8 cellular contexts compared by ENCODE assay signal in genomic region chr3:10205461-10206165, GRCh38. TPM values are rescaled to one million over a fixed set of nuclear protein-coding genes. Genes with fewer than 3 reads are reported as not detected.
DNase-seq lines count a peak whose midpoint lies in the region; ATAC-seq and TF ChIP-seq lines count a peak whose summit lies in the region.

No MANE protein-coding gene starts in this region.

- TF ChIP-seq CTCF in neural crest cell (conservative IDR thresholded peaks at IDR 0.05), result no peak
- no peak for TF ChIP-seq CTCF in progenitor cell of endocrine pancreas (IDR thresholded peaks at IDR 0.05; ENCODE audit: unreplicated experiment)

- H3K27me3 Mint-ChIP-seq in dendritic cell treated with granulocyte-macrophage colony-stimulating factor and Interleukin-4, amounts not matched to agents 40 ng/mL and 50 ng/mL, for 4 days, result no peaks in the 10 kb centered on the region
- H3K27me3 Mint-ChIP-seq in neural crest cell (ENCODE audit: low read depth), result no peaks in the 10 kb centered on the region
- H3K27me3 Mint-ChIP-seq in progenitor cell of endocrine pancreas, result no peaks in the 10 kb centered on the region

- H3K27ac Mint-ChIP-seq in dendritic cell treated with granulocyte-macrophage colony-stimulating factor and Interleukin-4, amounts not matched to agents 40 ng/mL and 50 ng/mL, for 4 days, result peak overlapping the region; percentile 17
- H3K27ac Mint-ChIP-seq in neural crest cell (ENCODE audit: unreplicated experiment), result peak overlapping the region; percentile 83
- no peak overlapping the region for H3K27ac Mint-ChIP-seq in progenitor cell of endocrine pancreas

- DNase-seq in AG08395 (ENCODE audit: low spot score) (peak; percentile 91), LoVo (ENCODE audit: low spot score) (peak; percentile 71), neural crest cell (ENCODE audit: low read depth, low spot score) (no peak), SHP77 treated with DMSO at 0.1 percent for 48 hours (lab: John Stamatoyannopoulos, UW) (no peak), progenitor cell of endocrine pancreas (ENCODE audit: low spot score, unreplicated experiment) (no peak)

- no peaks in the 10 kb centered on the region for H3K9me3 Mint-ChIP-seq in dendritic cell treated with granulocyte-macrophage colony-stimulating factor and Interleukin-4, amounts not matched to agents 40 ng/mL and 50 ng/mL, for 4 days
- H3K9me3 Mint-ChIP-seq in neural crest cell (no peaks in the 10 kb centered on the region), progenitor cell of endocrine pancreas (ENCODE audit: low read depth) (no peaks in the 10 kb centered on the region)

- intact Hi-C loops in dendritic cell treated with granulocyte-macrophage colony-stimulating factor and Interleukin-4, amounts not matched to agents 40 ng/mL and 50 ng/mL, for 4 days (cut with micrococcal nuclease), result no loop called here

- H3K4me1 Mint-ChIP-seq in dendritic cell treated with granulocyte-macrophage colony-stimulating factor and Interleukin-4, amounts not matched to agents 40 ng/mL and 50 ng/mL, for 4 days (ENCODE audit: low read depth), result peaks cover 14% of the 10 kb centered on the region
- H3K4me1 Mint-ChIP-seq in neural crest cell, result no peaks in the 10 kb centered on the region
- H3K4me1 Mint-ChIP-seq in progenitor cell of endocrine pancreas (ENCODE audit: low read depth), result peaks cover 16% of the 10 kb centered on the region

- ATAC-seq in HG03159 (IDR thresholded peaks at IDR 0.05; ENCODE audit: unreplicated experiment), result no peak
- ATAC-seq in GM18511 (IDR thresholded peaks at IDR 0.05; ENCODE audit: unreplicated experiment), result no peak

- peaks cover 23% of the 10 kb centered on the region for H3K36me3 Mint-ChIP-seq in dendritic cell treated with granulocyte-macrophage colony-stimulating factor and Interleukin-4, amounts not matched to agents 40 ng/mL and 50 ng/mL, for 4 days (ENCODE audit: low read depth)
- H3K36me3 Mint-ChIP-seq in neural crest cell (ENCODE audit: low read depth) (no peaks in the 10 kb centered on the region), progenitor cell of endocrine pancreas (ENCODE audit: insufficient read depth) (no peaks in the 10 kb centered on the region)

- H3K4me3 Mint-ChIP-seq in dendritic cell treated with granulocyte-macrophage colony-stimulating factor and Interleukin-4, amounts not matched to agents 40 ng/mL and 50 ng/mL, for 4 days, result no peak overlapping the region
- H3K4me3 Mint-ChIP-seq in neural crest cell, result no peak overlapping the region
- no peak overlapping the region for H3K4me3 Mint-ChIP-seq in progenitor cell of endocrine pancreas (ENCODE audit: low read depth)

RNA-seq across cellular contexts. Expression of gene IRAK2, which starts 40.9 kb away (rescaled TPM):
- total RNA-seq in neural crest cell (0.39 and 0.44 TPM in 2 replicates), progenitor cell of endocrine pancreas (0.36 and 0.40 TPM in 2 replicates)

RNA-seq across cellular contexts. Expression of gene TATDN2, which starts 42.6 kb away (rescaled TPM):
- total RNA-seq in neural crest cell (40.5 TPM in 2 replicates), progenitor cell of endocrine pancreas (34.5 and 35.5 TPM in 2 replicates)

Comparison
In these comparisons a context has a peak if more than half of its experiments do, and no peak if none do; other contexts are left out.
1. DNase-seq: peak in AG08395 (single experiment) and LoVo (single experiment); none in neural crest cell (single experiment), SHP77 treated with DMSO at 0.1 percent for 48 hours (single experiment) and progenitor cell of endocrine pancreas (single experiment).